In genomic region chr6:45714795-45715507, GRCh38 we compare ENCODE assay signal across 8 cellular contexts.
DNase-seq lines count a peak whose midpoint lies in the region; ATAC-seq, FAIRE-seq and TF ChIP-seq lines count a peak whose summit lies in the region.

No MANE protein-coding gene starts in this region.

- no peaks in the 10 kb centered on the region for H3K36me3 Mint-ChIP-seq in neural crest cell (ENCODE audit: low read depth)

- peak; percentile 59 for FAIRE-seq in HTR-8/SVneo (lab: Jason Lieb, UNC)

- H3K4me1 ChIP-seq in ACC112 (ENCODE audit: control insufficient read depth, insufficient read depth, low read length, unreplicated experiment) (peaks cover 36% of the 10 kb centered on the region), OCI-LY7 (ENCODE audit: insufficient read depth, low read length, poor library complexity, severe bottlenecking) (peaks cover 3% of the 10 kb centered on the region)

- intact Hi-C loops in OCI-LY7 (cut with micrococcal nuclease; ENCODE audit: unreplicated experiment), result loop anchor here (10.0 kb wide), 4 partner anchors 210 to 1060 kb away; no protein-coding TSS in a partner anchor

- H4K20me1 ChIP-seq in OCI-LY7 (ENCODE audit: insufficient read depth, low read length), result no peaks in the 10 kb centered on the region

- H3K4me3 ChIP-seq in ACC112 (ENCODE audit: low read depth, low read length), result no peak overlapping the region
- no peak overlapping the region for H3K4me3 ChIP-seq in GM12864 (ENCODE audit: low read depth, low read length)
- H3K4me3 ChIP-seq in OCI-LY7 (ENCODE audit: low read depth, low read length, poor library complexity, severe bottlenecking), result no peak overlapping the region
- H3K4me3 ChIP-seq in fibroblast of the aortic adventitia (ENCODE audit: low read depth, low read length), result no peak overlapping the region

- no peaks in the 10 kb centered on the region for H3K9me3 ChIP-seq in OCI-LY7 (ENCODE audit: low read length)

- no peak overlapping the region for H3K4me3 Mint-ChIP-seq in neural crest cell

- no peaks in the 10 kb centered on the region for H3K9me2 ChIP-seq in OCI-LY7 (ENCODE audit: insufficient read depth, low read length)

- TF ChIP-seq CTCF in GM12864 (IDR thresholded peaks at IDR 0.05; ENCODE audit: low read depth, low read length, missing control alignments) (peak; percentile 77), OCI-LY7 (conservative IDR thresholded peaks at IDR 0.05; ENCODE audit: low read length) (peak; percentile 86), fibroblast of the aortic adventitia (IDR thresholded peaks at IDR 0.05; ENCODE audit: insufficient read depth, low read length) (peak; percentile 92), neural crest cell (conservative IDR thresholded peaks at IDR 0.05) (peak; percentile 85)

- DNase-seq in GM12864 (ENCODE audit: low read depth) (peak; percentile 57), HTR-8/SVneo (ENCODE audit: insufficient read length, low spot score) (peak; percentile 88), OCI-LY7 (ENCODE audit: low spot score) (peak; percentile 75), fibroblast of the aortic adventitia (ENCODE audit: low read depth) (peak; percentile 94), neural crest cell (ENCODE audit: low read depth, low spot score) (peak; percentile 44)
- DNase-seq in activated T-helper 9 cell treated with anti-CD3 and anti-CD28 coated beads, Interleukin-2, amount 50 U/mL, for 16 hours (ENCODE audit: low read depth), result peak; percentile 16

- BruUV-seq in OCI-LY7 (replicated peaks; lab: Mats Ljungman, UMichigan), result no TSS peak

- no peaks in the 10 kb centered on the region for H3K79me2 ChIP-seq in ACC112 (ENCODE audit: control insufficient read depth, insufficient read depth, low read length, unreplicated experiment)
- no peaks in the 10 kb centered on the region for H3K79me2 ChIP-seq in OCI-LY7 (ENCODE audit: insufficient read depth, low read depth, low read length)

- H3K27ac ChIP-seq in ACC112 (ENCODE audit: low read depth, low read length), result 0 out of 2 replicates have a peak overlapping the region, but pooled peaks have one; percentile 7
- H3K27ac ChIP-seq in OCI-LY7 (ENCODE audit: low read depth, low read length, poor library complexity, severe bottlenecking), result no peak overlapping the region

- H3K4me1 Mint-ChIP-seq in neural crest cell, result peaks cover 9% of the 10 kb centered on the region

- no peak overlapping the region for H3K27ac Mint-ChIP-seq in neural crest cell (ENCODE audit: unreplicated experiment)

- H3K4me2 ChIP-seq in OCI-LY7 (ENCODE audit: low read length), result no peak overlapping the region

- H3K27me3 Mint-ChIP-seq in neural crest cell (ENCODE audit: low read depth), result no peaks in the 10 kb centered on the region

- CTCF ChIA-PET in OCI-LY7 (lab: Charles Lee; ENCODE audit: unreplicated experiment), result interaction anchor here (0.6 to 1.3 kb wide), 4 partner anchors 13 to 245 kb away, joined by 3 to 4 read pairs (median 3); no protein-coding TSS in a partner anchor

- ATAC-seq in HG02588 (IDR thresholded peaks at IDR 0.05; ENCODE audit: unreplicated experiment), result no peak

- POLR2A ChIA-PET in OCI-LY7 (lab: Charles Lee), result no interaction called here

- H2AFZ ChIP-seq in ACC112 (ENCODE audit: low read length, unreplicated experiment) (peak overlapping the region; percentile 26), OCI-LY7 (ENCODE audit: low read length) (no peak overlapping the region)

- H3K27me3 ChIP-seq in ACC112 (ENCODE audit: insufficient read depth, low read length), result no peaks in the 10 kb centered on the region

- H3K36me3 ChIP-seq in ACC112 (ENCODE audit: insufficient read depth, low read length) (no peaks in the 10 kb centered on the region), OCI-LY7 (ENCODE audit: insufficient read depth, low read length) (no peaks in the 10 kb centered on the region)

- H3K9me3 Mint-ChIP-seq in neural crest cell, result no peaks in the 10 kb centered on the region

Comparison
In these comparisons a context has a peak if more than half of its experiments do, and no peak if none do; other contexts are left out.
1. DNase-seq: peak in every context shown above with its lines; median percentile 94 in fibroblast of the aortic adventitia; 88 in HTR-8/SVneo; 75 in OCI-LY7; 57 in GM12864; 44 in neural crest cell; 16 in activated T-helper 9 cell treated with anti-CD3 and anti-CD28 coated beads, Interleukin-2, amount 50 U/mL, for 16 hours.